Comparison of ENCODE assay signal across 9 cellular contexts in genomic region chr3:143895805-143896204, GRCh38. TPM values are rescaled to one million over a fixed set of nuclear protein-coding genes. Genes with fewer than 3 reads are reported as not detected.
DNase-seq lines count a peak whose midpoint lies in the region; ATAC-seq and TF ChIP-seq lines count a peak whose summit lies in the region.
"Had no signal": no experiment of that assay in that cellular context is flagged by ENCODE, and none has a peak within 500 bp of the region (broad histone marks: within the 10 kb centered on the region; RNA-seq: fewer than 3 reads in every experiment).

No MANE protein-coding gene starts in this region.

- H3K4me3 Mint-ChIP-seq in brain = no peak overlapping the region

- peaks cover 0 to 5% (median 0%) of the 10 kb centered on the region in 5 experiments for H3K9me3 Mint-ChIP-seq in brain

- H3K4me1 Mint-ChIP-seq in brain = peaks cover 30% of the 10 kb centered on the region

- no peaks in the 10 kb centered on the region for H3K36me3 Mint-ChIP-seq in brain

- DNase-seq in NCI-H2107 treated with DMSO at 0.1 percent for 48 hours (lab: John Stamatoyannopoulos, UW; ENCODE audit: unreplicated experiment) (peak; percentile 2), NCI-H2107 (lab: John Stamatoyannopoulos, UW) (no peak), NCI-H1694 treated with DMSO at 0.1 percent for 48 hours (lab: John Stamatoyannopoulos, UW) (peak; percentile 6), pons (ENCODE audit: low spot score) (peak; percentile 30), nucleus accumbens (lab: John Stamatoyannopoulos, UW) (no peak)
- DNase-seq: NCI-H1048 had no signal

- no peak for ATAC-seq in GM21515 (IDR thresholded peaks at IDR 0.05; ENCODE audit: unreplicated experiment)
- no peak for ATAC-seq in HG03521 (IDR thresholded peaks at IDR 0.05; ENCODE audit: unreplicated experiment)

- no peaks in the 10 kb centered on the region for H3K27me3 Mint-ChIP-seq in brain

- peak; percentile 68 for TF ChIP-seq CTCF in brain (conservative IDR thresholded peaks at IDR 0.05)

- no peak overlapping the region for H3K27ac Mint-ChIP-seq in brain

RNA-seq across cellular contexts. Expression of gene SLC9A9, which starts 47.5 kb away (rescaled TPM):
- polyA plus RNA-seq in brain (ENCODE audit: insufficient read depth, low read depth, low replicate concordance) = 4.9 TPM

Comparison
In these comparisons a context has a peak if more than half of its experiments do, and no peak if none do; other contexts are left out.
1. DNase-seq: peak in NCI-H2107 treated with DMSO at 0.1 percent for 48 hours (single experiment), NCI-H1694 treated with DMSO at 0.1 percent for 48 hours (single experiment) and pons (single experiment); none in NCI-H2107 (single experiment) and nucleus accumbens (0 of 56).